20 cellular contexts compared by ENCODE assay signal in genomic region chr1:201089621-201090020, GRCh38. TPM values are rescaled to one million over a fixed set of nuclear protein-coding genes. Genes with fewer than 3 reads are reported as not detected.
"Had no signal": no experiment of that assay in that cellular context is flagged by ENCODE, and none has a peak within 500 bp of the region (broad histone marks: within the 10 kb centered on the region; RNA-seq: fewer than 3 reads in every experiment).

No MANE protein-coding gene starts in this region.

- H3K4me1 Mint-ChIP-seq: stimulated activated naive CD8-positive, alpha-beta T cell treated with anti-CD3 and anti-CD28 coated beads, Interleukin-15, amount 100 ng/mL, for 72 hours had no signal

- H3K27me3 ChIP-seq: ovary, upper lobe of right lung had no signal

- H3K27ac Mint-ChIP-seq: activated naive CD4-positive, alpha-beta T cell treated with anti-CD3 and anti-CD28 coated beads, Interleukin-2, amount 50 U/mL, for 72 hours; activated T-cell treated with anti-CD3 and anti-CD28 coated beads, Interleukin-2, amount 50 U/mL, for 72 hours; natural killer cell treated with Interleukin-12 subunit alpha and Interleukin-12 subunit beta and Interleukin-15 and Interleukin-18, amount 100 ng/mL, for 72 hours; stimulated activated naive CD8-positive, alpha-beta T cell treated with anti-CD3 and anti-CD28 coated beads, Interleukin-15, amount 100 ng/mL, for 72 hours; T-helper 1 cell treated with Interleukin-12 subunit alpha and Interleukin-12 subunit beta and Interleukin-4 antibody, amounts not matched to agents 30 μg/mL and 1 μg/mL, for 36 hours had no signal

- H3K36me3 ChIP-seq: esophagus muscularis mucosa, ovary, upper lobe of right lung had no signal

- DNase-seq: activated CD4-positive, alpha-beta T cell treated with anti-CD3 and anti-CD28 coated beads for 4 hours; activated CD8-positive, alpha-beta memory T cell treated with anti-CD3 and anti-CD28 coated beads, Interleukin-2, amount 50 U/mL, for 48 hours; activated gamma-delta T cell; activated T-cell treated with anti-CD3 and anti-CD28 coated beads, Interleukin-2, amount 50 U/mL, for 72 hours; caudate nucleus; hippocampal formation; kidney; mesenchymal stem cell; ovary; stimulated activated CD4-positive, alpha-beta T cell treated with anti-CD3 and anti-CD28 coated beads, Interleukin-1b, Interleukin-23, amount 100 ng/mL, for 48 hours; stimulated activated naive CD8-positive, alpha-beta T cell treated with anti-CD3 and anti-CD28 coated beads, Interleukin-15, amount 100 ng/mL, for 72 hours had no signal

- H3K9me3 ChIP-seq: esophagus muscularis mucosa, ovary, upper lobe of right lung had no signal

- H3K9me3 Mint-ChIP-seq: activated naive CD4-positive, alpha-beta T cell treated with anti-CD3 and anti-CD28 coated beads, Interleukin-2, amount 50 U/mL, for 72 hours; activated T-cell treated with anti-CD3 and anti-CD28 coated beads, Interleukin-2, amount 50 U/mL, for 72 hours; natural killer cell treated with Interleukin-12 subunit alpha and Interleukin-12 subunit beta and Interleukin-15 and Interleukin-18, amount 100 ng/mL, for 72 hours; stimulated activated naive CD8-positive, alpha-beta T cell treated with anti-CD3 and anti-CD28 coated beads, Interleukin-15, amount 100 ng/mL, for 72 hours; T-helper 1 cell treated with Interleukin-12 subunit alpha and Interleukin-12 subunit beta and Interleukin-4 antibody, amounts not matched to agents 30 μg/mL and 1 μg/mL, for 36 hours had no signal

- H3K36me3 Mint-ChIP-seq: activated naive CD4-positive, alpha-beta T cell treated with anti-CD3 and anti-CD28 coated beads, Interleukin-2, amount 50 U/mL, for 72 hours; natural killer cell treated with Interleukin-12 subunit alpha and Interleukin-12 subunit beta and Interleukin-15 and Interleukin-18, amount 100 ng/mL, for 72 hours had no signal

- H3K4me3 Mint-ChIP-seq: activated T-cell treated with anti-CD3 and anti-CD28 coated beads, Interleukin-2, amount 50 U/mL, for 72 hours; natural killer cell treated with Interleukin-12 subunit alpha and Interleukin-12 subunit beta and Interleukin-15 and Interleukin-18, amount 100 ng/mL, for 72 hours; stimulated activated naive CD8-positive, alpha-beta T cell treated with anti-CD3 and anti-CD28 coated beads, Interleukin-15, amount 100 ng/mL, for 72 hours; T-helper 1 cell treated with Interleukin-12 subunit alpha and Interleukin-12 subunit beta and Interleukin-4 antibody, amounts not matched to agents 30 μg/mL and 1 μg/mL, for 36 hours had no signal

- ATAC-seq: activated naive CD4-positive, alpha-beta T cell treated with anti-CD3 and anti-CD28 coated beads, Interleukin-2, amount 50 U/mL, for 72 hours; activated T-cell treated with anti-CD3 and anti-CD28 coated beads, Interleukin-2, amount 50 U/mL, for 72 hours; natural killer cell treated with Interleukin-12 subunit alpha and Interleukin-12 subunit beta and Interleukin-15 and Interleukin-18, amount 100 ng/mL, for 72 hours; sciatic nerve; stimulated activated naive CD8-positive, alpha-beta T cell treated with anti-CD3 and anti-CD28 coated beads, Interleukin-15, amount 100 ng/mL, for 72 hours; upper lobe of right lung had no signal

- H3K4me3 ChIP-seq: esophagus muscularis mucosa, ovary, upper lobe of right lung had no signal

- H3K4me1 ChIP-seq: esophagus muscularis mucosa, upper lobe of right lung had no signal

- H3K27ac ChIP-seq: esophagus muscularis mucosa, ovary, upper lobe of right lung had no signal

RNA-seq across cellular contexts. Expression of gene CACNA1S, which starts 22.6 kb away (rescaled TPM):
- total RNA-seq: activated naive CD4-positive, alpha-beta T cell treated with anti-CD3 and anti-CD28 coated beads, Interleukin-2, amount 50 U/mL, for 72 hours; activated T-cell treated with anti-CD3 and anti-CD28 coated beads, Interleukin-2, amount 50 U/mL, for 72 hours; esophagus muscularis mucosa; kidney; mucosa of gallbladder; natural killer cell treated with Interleukin-12 subunit alpha and Interleukin-12 subunit beta and Interleukin-15 and Interleukin-18, amount 100 ng/mL, for 72 hours; sciatic nerve had no signal
- polyA plus RNA-seq: liver had no signal

RNA-seq across cellular contexts. Expression of gene ASCL5, which starts 37.4 kb away (rescaled TPM):
- total RNA-seq: esophagus muscularis mucosa; kidney; liver; natural killer cell treated with Interleukin-12 subunit alpha and Interleukin-12 subunit beta and Interleukin-15 and Interleukin-18, amount 100 ng/mL, for 72 hours; ovary; sciatic nerve; temporal lobe had no signal
- polyA plus RNA-seq: liver had no signal
